In genomic region chr18:69008538-69008937, GRCh38 we compare ENCODE assay signal across 21 cellular contexts.
"Had no signal": no experiment of that assay in that cellular context is flagged by ENCODE, and none has a peak within 500 bp of the region (broad histone marks: within the 10 kb centered on the region; RNA-seq: fewer than 3 reads in every experiment).

No MANE protein-coding gene starts in this region.

- H3K27ac ChIP-seq: KMS-11, SJSA1, SK-N-MC had no signal

- H3K4me2 ChIP-seq: KMS-11 had no signal

- H3K36me3 ChIP-seq: SJSA1 had no signal

- H3K4me3 Mint-ChIP-seq: IgD-negative memory B cell had no signal

- H3K4me3 ChIP-seq: K562, SJSA1, SK-N-MC had no signal

- H3K4me1 ChIP-seq: SJSA1 had no signal

- H3K4me1 Mint-ChIP-seq: IgD-negative memory B cell had no signal

- H3K36me3 Mint-ChIP-seq: IgD-negative memory B cell had no signal

- H3K9ac ChIP-seq: KMS-11 had no signal

- H3K27ac Mint-ChIP-seq: IgD-negative memory B cell had no signal

- FAIRE-seq: K562, RCC 7860 had no signal

- DNase-seq: Kasumi-1, MM.1S, NCI-H1092 treated with DMSO at 0.1 percent for 48 hours, NCI-H1436, NCI-H187, NCI-H2029, NCI-H2081 treated with DMSO at 0.1 percent for 48 hours, NCI-H2171 treated with DMSO at 0.1 percent for 48 hours, NCI-H2227 treated with DMSO at 0.1 percent for 48 hours, NCI-H524, NCI-H526 treated with DMSO at 0.1 percent for 48 hours, NCI-H774, Right ventricle myocardium superior, RPMI8226, SIG-M5 had no signal

- H3K27me3 ChIP-seq: SJSA1 had no signal

- ATAC-seq: K562 had no signal

- H3K9me3 ChIP-seq: SJSA1 had no signal
